ENCODE assay signal across 35 cellular contexts in genomic region chr9:126797903-126798302, GRCh38.
"Had no signal": no experiment of that assay in that cellular context is flagged by ENCODE, and none has a peak within 500 bp of the region (broad histone marks: within the 10 kb centered on the region; RNA-seq: fewer than 3 reads in every experiment).

No MANE protein-coding gene starts in this region.

- DNase-seq: activated B cell treated with CpG ODN at 0.5 μM for 24 hours; activated CD4-positive, alpha-beta T cell treated with anti-CD3 and anti-CD28 coated beads for 48 hours; activated CD4-positive, alpha-beta T cell treated with anti-CD3 and anti-CD28 coated beads, Interleukin-2, amount 50 U/mL, for 1 hour; activated CD4-positive, alpha-beta T cell treated with anti-CD3 and anti-CD28 coated beads, Interleukin-2, amount 50 U/mL, for 48 hours; activated CD8-positive, alpha-beta memory T cell treated with anti-CD3 and anti-CD28 coated beads for 24 hours; activated CD8-positive, alpha-beta T cell treated with anti-CD3 and anti-CD28 coated beads for 36 hours; activated effector memory CD4-positive, alpha-beta T cell treated with Interleukin-2 at 50 U/mL for 16 hours; activated gamma-delta T cell treated with Interleukin-2 at 50 U/mL for 16 hours; activated naive CD4-positive, alpha-beta T cell treated with anti-CD3 and anti-CD28 coated beads, Interleukin-2, amount 50 U/mL, for 16 hours; activated naive CD4-positive, alpha-beta T cell treated with Interleukin-2 at 50 U/mL for 16 hours; activated T-cell treated with anti-CD3 and anti-CD28 coated beads, Interleukin-2, amount 50 U/mL, for 4 hours; amniotic stem cell; anterior cingulate cortex; brain microvascular endothelial cell; cortex of kidney; dermis blood vessel endothelial cell; effector CD4-positive, alpha-beta T cell; effector memory CD8-positive, alpha-beta T cell; erythroblast; foreskin keratinocyte; gastrocnemius medialis; glutamatergic neuron; T-helper 17 cell; T1000; WERI-Rb-1 had no signal

- H3K4me1 ChIP-seq: esophagus muscularis mucosa, gastrocnemius medialis, heart left ventricle had no signal

- H3K4me1 Mint-ChIP-seq: activated B cell treated with CpG ODN at 0.5 μM for 24 hours; activated T-helper 17 cell treated with anti-CD3 and anti-CD28 coated beads, Interleukin-2, amount 50 U/mL, for 72 hours; central memory CD8-positive, alpha-beta T cell had no signal

- H3K4me3 ChIP-seq: esophagus muscularis mucosa, gastrocnemius medialis, heart left ventricle had no signal

- H3K4me3 Mint-ChIP-seq: activated B cell treated with CpG ODN at 0.5 μM for 24 hours; activated CD8-positive, alpha-beta T cell treated with anti-CD3 and anti-CD28 coated beads for 36 hours; activated naive CD8-positive, alpha-beta T cell; activated T-cell treated with anti-CD3 and anti-CD28 coated beads, Interleukin-2, amount 50 U/mL, for 4 hours; activated T-helper 17 cell treated with anti-CD3 and anti-CD28 coated beads, Interleukin-2, amount 50 U/mL, for 72 hours; central memory CD8-positive, alpha-beta T cell; effector memory CD8-positive, alpha-beta T cell; T-helper 17 cell; T-helper 2 cell treated with Interferon-gamma antibody and Interleukin-4, amounts not matched to agents 5 μg/mL and 100 μg/mL, for 36 hours had no signal

- H3K27ac Mint-ChIP-seq: activated B cell treated with CpG ODN at 0.5 μM for 24 hours; activated CD8-positive, alpha-beta T cell treated with anti-CD3 and anti-CD28 coated beads for 36 hours; activated naive CD8-positive, alpha-beta T cell; activated T-helper 17 cell treated with anti-CD3 and anti-CD28 coated beads, Interleukin-2, amount 50 U/mL, for 72 hours; effector memory CD8-positive, alpha-beta T cell; T-helper 17 cell had no signal

- H3K9me3 Mint-ChIP-seq: activated CD8-positive, alpha-beta T cell treated with anti-CD3 and anti-CD28 coated beads for 36 hours; activated T-helper 17 cell treated with anti-CD3 and anti-CD28 coated beads, Interleukin-2, amount 50 U/mL, for 72 hours; central memory CD8-positive, alpha-beta T cell; effector memory CD8-positive, alpha-beta T cell; T-helper 2 cell treated with Interferon-gamma antibody and Interleukin-4, amounts not matched to agents 5 μg/mL and 100 μg/mL, for 36 hours had no signal

- ATAC-seq: activated CD4-positive, CD25-positive, alpha-beta regulatory T cell treated with anti-CD3 and anti-CD28 coated beads, Interleukin-2, amount 50 U/mL, for 24 hours; activated CD8-positive, alpha-beta T cell treated with anti-CD3 and anti-CD28 coated beads for 36 hours; activated T-cell treated with anti-CD3 and anti-CD28 coated beads, Interleukin-2, amount 50 U/mL, for 4 hours; activated T-helper 17 cell treated with anti-CD3 and anti-CD28 coated beads, Interleukin-2, amount 50 U/mL, for 72 hours; effector memory CD8-positive, alpha-beta T cell; foreskin keratinocyte; gastrocnemius medialis; heart left ventricle; T-helper 17 cell had no signal

- H3K9me3 ChIP-seq: esophagus muscularis mucosa, gastrocnemius medialis had no signal

- H3K36me3 ChIP-seq: brain microvascular endothelial cell, esophagus muscularis mucosa, gastrocnemius medialis, heart left ventricle, WERI-Rb-1 had no signal

- H3K36me3 Mint-ChIP-seq: activated naive CD8-positive, alpha-beta T cell had no signal

- H3K27ac ChIP-seq: brain microvascular endothelial cell, esophagus muscularis mucosa, foreskin keratinocyte, gastrocnemius medialis, heart left ventricle, WERI-Rb-1 had no signal

- H3K27me3 ChIP-seq: brain microvascular endothelial cell, foreskin keratinocyte, gastrocnemius medialis had no signal

- H3K27me3 Mint-ChIP-seq: activated CD8-positive, alpha-beta T cell treated with anti-CD3 and anti-CD28 coated beads for 36 hours; activated naive CD8-positive, alpha-beta T cell had no signal

- FAIRE-seq: astrocyte, bronchial epithelial cell, colon had no signal
